ENCODE assay signal across 16 cellular contexts in the genomic region with DNA sequence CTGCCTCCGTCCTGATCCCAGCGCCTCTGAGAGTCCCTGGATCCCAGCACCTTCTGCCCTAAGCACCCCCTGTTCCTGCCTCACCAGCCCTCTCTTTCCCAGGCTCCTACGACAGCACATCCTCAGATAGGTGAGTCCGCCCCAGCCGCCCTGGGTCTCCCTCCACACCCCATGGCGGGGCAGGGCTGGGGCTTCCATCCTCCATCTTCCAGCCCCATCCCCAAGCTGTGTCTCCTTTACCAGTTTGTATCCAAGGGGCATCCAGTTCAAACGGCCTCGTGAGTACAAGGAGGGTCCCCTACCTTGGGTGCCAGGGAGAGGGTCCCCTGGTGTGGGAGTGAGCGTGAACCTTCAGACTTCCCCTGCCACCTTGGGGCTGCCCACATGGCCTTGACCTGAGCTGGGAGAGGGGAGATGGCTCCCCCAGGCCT. TPM values are rescaled to one million over a fixed set of nuclear protein-coding genes. Genes with fewer than 3 reads are reported as not detected.
DNase-seq lines count a peak whose midpoint lies in the region; ATAC-seq and TF ChIP-seq lines count a peak whose summit lies in the region.
"Had no signal": no experiment of that assay in that cellular context is flagged by ENCODE, and none has a peak within 500 bp of the region (broad histone marks: within the 10 kb centered on the region; RNA-seq: fewer than 3 reads in every experiment).

No MANE protein-coding gene starts in this region.

- ATAC-seq in activated naive CD4-positive, alpha-beta T cell treated with anti-CD3 and anti-CD28 coated beads, Interleukin-2, amount 50 U/mL, for 72 hours = peak in 1 of 2 donors; percentile 0

- H3K9me3 Mint-ChIP-seq in CD14-positive monocyte (peaks cover 17 to 30% (median 24%) of the 10 kb centered on the region in 7 donors), nephron progenitor cell (peaks cover 8% of the 10 kb centered on the region)
- peaks cover 6 to 15% of the 10 kb centered on the region in 2 donors for H3K9me3 Mint-ChIP-seq in activated naive CD4-positive, alpha-beta T cell treated with anti-CD3 and anti-CD28 coated beads, Interleukin-2, amount 50 U/mL, for 72 hours

- H3K36me3 Mint-ChIP-seq in CD14-positive monocyte = peaks cover 83 to 93% of the 10 kb centered on the region in 2 donors
- peaks cover 77 to 90% of the 10 kb centered on the region in 2 donors for H3K36me3 Mint-ChIP-seq in activated naive CD4-positive, alpha-beta T cell treated with anti-CD3 and anti-CD28 coated beads, Interleukin-2, amount 50 U/mL, for 72 hours
- H3K36me3 Mint-ChIP-seq in nephron progenitor cell (ENCODE audit: low read depth) = peaks cover 41% of the 10 kb centered on the region

- no peaks in the 10 kb centered on the region for H4K20me1 ChIP-seq in KMS-11 (ENCODE audit: insufficient read depth)

- no peak for DNase-seq in CD14-positive monocyte (ENCODE audit: low spot score)
- DNase-seq in activated naive CD4-positive, alpha-beta T cell treated with anti-CD3 and anti-CD28 coated beads, Interleukin-2, amount 50 U/mL, for 72 hours (ENCODE audit: low spot score in 2 of 2) = peak in 1 of 2 donors; percentile 20
- DNase-seq in nephron progenitor cell = no peak
- no peak for DNase-seq in putamen (ENCODE audit: low spot score)
- no peak for DNase-seq in mesenteric fat pad (ENCODE audit: low spot score)
- no peak for DNase-seq in NCI-H1417 treated with DMSO at 0.1 percent for 48 hours (lab: John Stamatoyannopoulos, UW)
- no peak for DNase-seq in LoVo (ENCODE audit: low spot score)
- DNase-seq: C1 segment of cervical spinal cord, endodermal cell, KBM-7, left cardiac atrium, NCI-H2081 treated with DMSO at 0.1 percent for 48 hours, SK-N-SH had no signal

- peak overlapping the region; percentile 87 for H3K4me2 ChIP-seq in KMS-11
- H3K4me2 ChIP-seq: SK-N-SH had no signal

- H3K27ac ChIP-seq in KMS-11 = no peak overlapping the region
- H3K27ac ChIP-seq: neutrophil had no signal

- no peak overlapping the region for H3K4me3 ChIP-seq in KMS-11 (IDR thresholded peaks at IDR 0.05; ENCODE audit: insufficient read depth, low read depth, low read length)

- intact Hi-C loops in CD14-positive monocyte (cut with micrococcal nuclease) = no loop called here

- H3K4me1 Mint-ChIP-seq in CD14-positive monocyte = peaks cover 21% of the 10 kb centered on the region
- H3K4me1 Mint-ChIP-seq in nephron progenitor cell = no peaks in the 10 kb centered on the region
- H3K4me1 Mint-ChIP-seq: endodermal cell had no signal

- no peak for TF ChIP-seq CTCF in CD14-positive monocyte (IDR thresholded peaks at IDR 0.05)
- TF ChIP-seq CTCF in KMS-11 (conservative IDR thresholded peaks at IDR 0.05; ENCODE audit: low read depth, low read length) = no peak
- TF ChIP-seq CTCF in nephron progenitor cell (IDR thresholded peaks at IDR 0.05) = no peak

- peak overlapping the region; percentile 69; the same call in 1 of the 2 replicates for H3K9ac ChIP-seq in KMS-11
- H3K9ac ChIP-seq: SK-N-SH had no signal

- no peaks in the 10 kb centered on the region for H3K27me3 ChIP-seq in KMS-11 (ENCODE audit: insufficient read depth, low read depth)
- H3K27me3 ChIP-seq: neutrophil had no signal

- no peaks in the 10 kb centered on the region; the same call in 1 of the 2 replicates for H3K79me2 ChIP-seq in KMS-11 (ENCODE audit: insufficient read depth, low read depth)

- H3K36me3 ChIP-seq in KMS-11 (ENCODE audit: insufficient read depth) = no peaks in the 10 kb centered on the region

- peaks cover 20% of the 10 kb centered on the region for H3K4me1 ChIP-seq in KMS-11 (ENCODE audit: low read depth, poor library complexity, severe bottlenecking)

- H3K27ac Mint-ChIP-seq in CD14-positive monocyte (no peak overlapping the region), nephron progenitor cell (peak overlapping the region; percentile 54)
- peak overlapping the region; percentile 97 to 98 for H3K27ac Mint-ChIP-seq in activated naive CD4-positive, alpha-beta T cell treated with anti-CD3 and anti-CD28 coated beads, Interleukin-2, amount 50 U/mL, for 72 hours
- H3K27ac Mint-ChIP-seq: endodermal cell had no signal

- peaks cover 9 to 23% (median 21%) of the 10 kb centered on the region in 3 donors for H3K27me3 Mint-ChIP-seq in CD14-positive monocyte (ENCODE audit: low read depth in 3 of 3)
- H3K27me3 Mint-ChIP-seq in nephron progenitor cell (ENCODE audit: low read depth, poor library complexity) = no peaks in the 10 kb centered on the region

- H2AFZ ChIP-seq in KMS-11 (ENCODE audit: low read depth) = peak overlapping the region; percentile 97

- H3K4me3 Mint-ChIP-seq in CD14-positive monocyte = peak overlapping the region; percentile 62 to 64
- no peak overlapping the region for H3K4me3 Mint-ChIP-seq in nephron progenitor cell
- H3K4me3 Mint-ChIP-seq: endodermal cell had no signal

RNA-seq across cellular contexts. Expression of gene LAT, which starts 0.8 kb away (rescaled TPM):
- polyA plus RNA-seq in CD14-positive monocyte = 1 to 10 TPM; 1.5 to 1.9 TPM
- total RNA-seq in activated naive CD4-positive, alpha-beta T cell treated with anti-CD3 and anti-CD28 coated beads, Interleukin-2, amount 50 U/mL, for 72 hours = 100 to 1,000 TPM; 171 to 440 TPM
- 4.1 TPM for total RNA-seq in mesenteric fat pad

RNA-seq across cellular contexts. Expression of gene SPNS1, which starts 11.0 kb away (rescaled TPM):
- 100 to 1,000 TPM in 1 of 2 donors, 10 to 100 TPM in 1; 97.2 to 104 TPM for polyA plus RNA-seq in CD14-positive monocyte
- 10 to 100 TPM; 16.3 to 19.9 TPM for total RNA-seq in activated naive CD4-positive, alpha-beta T cell treated with anti-CD3 and anti-CD28 coated beads, Interleukin-2, amount 50 U/mL, for 72 hours
- total RNA-seq in mesenteric fat pad = 31.4 TPM

RNA-seq across cellular contexts. Expression of gene NFATC2IP, which starts 34.9 kb away (rescaled TPM):
- 10 to 100 TPM; 17.5 to 18.4 TPM for polyA plus RNA-seq in CD14-positive monocyte
- total RNA-seq in activated naive CD4-positive, alpha-beta T cell treated with anti-CD3 and anti-CD28 coated beads, Interleukin-2, amount 50 U/mL, for 72 hours = 10 to 100 TPM; 94.5 to 96.8 TPM
- 29.4 TPM for total RNA-seq in mesenteric fat pad

RNA-seq across cellular contexts. Expression of gene CD19, which starts 53.9 kb away (rescaled TPM):
- under 1 TPM; 0.28 to 0.65 TPM for polyA plus RNA-seq in CD14-positive monocyte
- total RNA-seq in activated naive CD4-positive, alpha-beta T cell treated with anti-CD3 and anti-CD28 coated beads, Interleukin-2, amount 50 U/mL, for 72 hours = 1 to 10 TPM in 1 of 2 donors, under 1 TPM in 1; 0.32 to 1.2 TPM
- 0.67 TPM for total RNA-seq in mesenteric fat pad
- total RNA-seq: endodermal cell, glomerular endothelial cell had no signal
- polyA plus RNA-seq: SK-N-SH had no signal

Comparison
In these comparisons a context has a peak if more than half of its experiments do, and no peak if none do; other contexts are left out.
1. H3K27ac Mint-ChIP-seq: peak in activated naive CD4-positive, alpha-beta T cell treated with anti-CD3 and anti-CD28 coated beads, Interleukin-2, amount 50 U/mL, for 72 hours (2 of 2) and nephron progenitor cell (single experiment); none in CD14-positive monocyte (0 of 7).
2. RNA of gene LAT, which starts 0.8 kb away (total RNA-seq): 171 to 440 TPM in activated naive CD4-positive, alpha-beta T cell treated with anti-CD3 and anti-CD28 coated beads, Interleukin-2, amount 50 U/mL, for 72 hours; 4.1 TPM in mesenteric fat pad (single experiment); every median in the first group is over 10 times any median in the second.